Comparison of ENCODE assay signal across 9 cellular contexts in genomic region chr3:4042070-4042469, GRCh38.
"Had no signal": no experiment of that assay in that cellular context is flagged by ENCODE, and none has a peak within 500 bp of the region (broad histone marks: within the 10 kb centered on the region; RNA-seq: fewer than 3 reads in every experiment).

No MANE protein-coding gene starts in this region.

- H3K4me3 Mint-ChIP-seq: IgD-negative memory B cell had no signal

- H3K27ac Mint-ChIP-seq: IgD-negative memory B cell had no signal

- DNase-seq: IMR-90, Karpas-422, Kasumi-1, KBM-7, KG1 had no signal

- H3K9me3 Mint-ChIP-seq: IgD-negative memory B cell had no signal

- H3K27me3 Mint-ChIP-seq: IgD-negative memory B cell had no signal

- H3K9ac ChIP-seq: KMS-11 had no signal

- H3K27ac ChIP-seq: HL-60, KMS-11 had no signal

- H3K4me2 ChIP-seq: KMS-11 had no signal

- FAIRE-seq: HTR-8/SVneo had no signal
